Comparison of ENCODE assay signal across 1 cellular context in genomic region chr15:64149424-64150235, GRCh38.
TF ChIP-seq lines count a peak whose summit lies in the region.

No MANE protein-coding gene starts in this region.

TF ChIP-seq in HEK293, 187 proteins besides CTCF, POLR2A, EP300 and RAD21 (continued from another document):
- TF ChIP-seq PRDM10 (tag by site-specific recombination; IDR thresholded peaks at IDR 0.05) (peak; percentile 26; the same call in 1 of the 2 replicates), ZEB2 (tag by site-specific recombination; IDR thresholded peaks at IDR 0.05) (0 out of 2 replicates have a peak, but pooled peaks have one; percentile 17), ZNF544 (tag by site-specific recombination; IDR thresholded peaks at IDR 0.05) (no peak)
